Comparison of ENCODE assay signal across 15 cellular contexts in genomic region chr14:55336161-55336560, GRCh38.
DNase-seq lines count a peak whose midpoint lies in the region; ATAC-seq and TF ChIP-seq lines count a peak whose summit lies in the region.
"Had no signal": no experiment of that assay in that cellular context is flagged by ENCODE, and none has a peak within 500 bp of the region (broad histone marks: within the 10 kb centered on the region; RNA-seq: fewer than 3 reads in every experiment).

No MANE protein-coding gene starts in this region.

- intact Hi-C loops in PC-9 (cut with micrococcal nuclease; ENCODE audit: unreplicated experiment) (loop anchor here (5.0 kb wide), 1 partner anchor 64 kb away; the partner anchor contains the start of gene FBXO34), mammary epithelial cell (cut with micrococcal nuclease) (no loop called here)

- H3K56ac ChIP-seq in H9 (ENCODE audit: insufficient read length, low read depth, low read length) = no peak overlapping the region

- no peak overlapping the region for H3K23ac ChIP-seq in H9 (ENCODE audit: insufficient read length, low read depth, low read length)

- dilution Hi-C loops in mammary epithelial cell (cut with HindIII; ENCODE audit: low sequenced_read_pairs) = no loop called here

- no peak for TF ChIP-seq CTCF in PC-9 (conservative IDR thresholded peaks at IDR 0.05)
- TF ChIP-seq CTCF in mammary epithelial cell (conservative IDR thresholded peaks at IDR 0.05 in 1 of 2, IDR thresholded peaks at IDR 0.05 in 1 of 2; ENCODE audit: extremely low read depth in 1 of 2, insufficient read depth in 1 of 2, low read depth in 1 of 2, low read length in 2 of 2) = no peak
- TF ChIP-seq CTCF in H9 (conservative IDR thresholded peaks at IDR 0.05) = no peak

- H3K27ac ChIP-seq in PC-9 (peak overlapping the region; percentile 71), mammary epithelial cell (ENCODE audit: insufficient read depth, low read depth, low read length) (no peak overlapping the region), H9 (ENCODE audit: insufficient read length, low read depth, low read length) (no peak overlapping the region)

- peak overlapping the region in 7 of 10 donors; percentile 0 to 45 (median 23) for H3K4me3 Mint-ChIP-seq in naive thymus-derived CD8-positive, alpha-beta T cell
- H3K4me3 Mint-ChIP-seq in H9 = no peak overlapping the region
- H3K4me3 Mint-ChIP-seq: GM23338 had no signal

- in situ Hi-C loops in mammary epithelial cell (cut with MboI; ENCODE audit: low sequenced_read_pairs in 2 of 2) = no loop called here

- H3K36me3 ChIP-seq in PC-9 (ENCODE audit: low read depth) = no peaks in the 10 kb centered on the region
- peaks cover 1% of the 10 kb centered on the region for H3K36me3 ChIP-seq in mammary epithelial cell (ENCODE audit: insufficient read depth, low read length)

- no peak overlapping the region for H3K4ac ChIP-seq in H9 (ENCODE audit: low read depth, low read length)

- H3F3A ChIP-seq in PC-9 (ENCODE audit: insufficient read depth, low read depth) = peaks cover 14% of the 10 kb centered on the region; the same call in 1 of the 2 replicates

- H3K27me3 ChIP-seq in PC-9 (ENCODE audit: insufficient read depth, low read depth) (no peaks in the 10 kb centered on the region), mammary epithelial cell (ENCODE audit: insufficient read depth, low read length) (no peaks in the 10 kb centered on the region), H9 (ENCODE audit: insufficient read depth, low read length) (no peaks in the 10 kb centered on the region)

- no peak overlapping the region for H4K8ac ChIP-seq in H9 (replicated peaks; ENCODE audit: insufficient read length, low read depth, low read length)

- BruUV-seq in PC-9 (replicated peaks; lab: Mats Ljungman, UMichigan) (no TSS peak), mammary epithelial cell (replicated peaks; lab: Mats Ljungman, UMichigan) (no TSS peak)

- CTCF ChIA-PET in PC-9 (lab: Charles Lee) (interaction anchor here (0.6 to 0.8 kb wide), 2 partner anchors 96 to 150 kb away, joined by 10 to 11 read pairs; no protein-coding TSS in a partner anchor), mammary epithelial cell (lab: Charles Lee; ENCODE audit: low non-redundant PET) (no interaction called here)

- no peaks in the 10 kb centered on the region for H3K9me3 Mint-ChIP-seq in naive thymus-derived CD8-positive, alpha-beta T cell
- H3K9me3 Mint-ChIP-seq in H9 = no peaks in the 10 kb centered on the region
- H3K9me3 Mint-ChIP-seq: GM23338 had no signal

- POLR2A ChIA-PET in PC-9 (lab: Charles Lee; ENCODE audit: unreplicated experiment) = interaction anchor here (0.5 kb wide), 1 partner anchor 153 kb away, joined by 3 read pairs; no protein-coding TSS in a partner anchor
- POLR2A ChIA-PET in naive thymus-derived CD8-positive, alpha-beta T cell (lab: Charles Lee) = interaction anchor here (0.7 kb wide), 1 partner anchor 11 kb away, joined by 4 read pairs; no protein-coding TSS in a partner anchor

- H3K36me3 Mint-ChIP-seq in naive thymus-derived CD8-positive, alpha-beta T cell = peaks cover 0 to 3% (median 0%) of the 10 kb centered on the region in 3 donors
- no peaks in the 10 kb centered on the region; a peak in 1 of 7 replicates for H3K36me3 Mint-ChIP-seq in H9 (ENCODE audit: insufficient read depth in 1 of 3, low read depth in 3 of 3)

- H4K20me1 ChIP-seq in PC-9 (ENCODE audit: insufficient read depth) (no peaks in the 10 kb centered on the region), mammary epithelial cell (ENCODE audit: insufficient read depth, low read length) (no peaks in the 10 kb centered on the region), H9 (ENCODE audit: control insufficient read depth, insufficient read depth, insufficient read length) (no peaks in the 10 kb centered on the region)

- H3K9ac ChIP-seq in mammary epithelial cell (ENCODE audit: insufficient read depth, low read length) = no peak overlapping the region
- H3K9ac ChIP-seq in H9 (ENCODE audit: extremely low read depth, insufficient read length, low read length) = no peak overlapping the region

- H3K27ac Mint-ChIP-seq in naive thymus-derived CD8-positive, alpha-beta T cell = peak overlapping the region in 9 of 10 donors; percentile 6 to 83 (median 75)
- no peak overlapping the region for H3K27ac Mint-ChIP-seq in H9
- H3K27ac Mint-ChIP-seq: GM23338 had no signal

- H3K79me1 ChIP-seq in H9 (ENCODE audit: insufficient read depth, low read depth, low read length, poor library complexity, severe bottlenecking) = peaks cover 10% of the 10 kb centered on the region

- no peak overlapping the region for H2BK12ac ChIP-seq in H9 (ENCODE audit: insufficient read length, low read depth, low read length)

- no peak overlapping the region for H4K5ac ChIP-seq in H9 (ENCODE audit: insufficient read length, low read depth, low read length)

- WGBS in mammary epithelial cell (ENCODE audit: low coverage, missing lambda C conversion rate) = 39% methylated on average over 2 of the region's 2 CpGs
- WGBS in H9 (ENCODE audit: extremely low coverage, insufficient read length, low lambda C conversion rate) = no CpG with 5 or more reads among the region's 2 CpGs

- no peak overlapping the region for H3K18ac ChIP-seq in H9 (ENCODE audit: insufficient read length, low read depth, low read length)

- H3K14ac ChIP-seq in H9 (ENCODE audit: insufficient read depth, low read length) = no peak overlapping the region

- no peaks in the 10 kb centered on the region for H3K23me2 ChIP-seq in H9 (ENCODE audit: insufficient read length, low read depth, low read length, poor library complexity, severe bottlenecking)

- H3K9me3 ChIP-seq in PC-9 (ENCODE audit: insufficient read depth, low read depth) (no peaks in the 10 kb centered on the region), mammary epithelial cell (replicated peaks; ENCODE audit: insufficient read depth, low read length) (no peaks in the 10 kb centered on the region), H9 (ENCODE audit: control insufficient read depth, low read depth, low read length) (no peaks in the 10 kb centered on the region)

- peaks cover 35 to 84% (median 72%) of the 10 kb centered on the region in 4 donors for H3K4me1 Mint-ChIP-seq in naive thymus-derived CD8-positive, alpha-beta T cell
- H3K4me1 Mint-ChIP-seq in H9 = peaks cover 23 to 27% of the 10 kb centered on the region in 2 experiments

- no peak overlapping the region for H3T11ph ChIP-seq in H9 (ENCODE audit: low read length)

- H3K9me2 ChIP-seq in PC-9 (ENCODE audit: insufficient read depth) = no peaks in the 10 kb centered on the region

- H2BK15ac ChIP-seq in H9 (ENCODE audit: low read depth, low read length) = no peak overlapping the region

- H3K79me2 ChIP-seq in PC-9 (ENCODE audit: low read depth) (peaks cover 78% of the 10 kb centered on the region), mammary epithelial cell (ENCODE audit: insufficient read depth, low read length) (peaks cover 63% of the 10 kb centered on the region), H9 (ENCODE audit: insufficient read depth, low read length) (no peaks in the 10 kb centered on the region)

- ATAC-seq in naive thymus-derived CD8-positive, alpha-beta T cell = peak in 1 of 2 donors; percentile 49
- no peak for ATAC-seq in HG03520 (IDR thresholded peaks at IDR 0.05; ENCODE audit: unreplicated experiment)
- ATAC-seq: GM23338 had no signal

- no peak overlapping the region for H2AK5ac ChIP-seq in H9 (ENCODE audit: insufficient read length, low read length)

- H2BK120ac ChIP-seq in H9 (ENCODE audit: low read depth, low read length, poor library complexity, severe bottlenecking) = no peak overlapping the region

- peak overlapping the region; percentile 67 for H3K4me2 ChIP-seq in PC-9
- peak overlapping the region; percentile 37 for H3K4me2 ChIP-seq in mammary epithelial cell (ENCODE audit: insufficient read depth, low read depth, low read length)
- no peak overlapping the region for H3K4me2 ChIP-seq in H9 (ENCODE audit: insufficient read depth, insufficient read length, low read length)
- H3K4me2 ChIP-seq: GM23338 had no signal

- H2AFZ ChIP-seq in PC-9 (no peak overlapping the region), mammary epithelial cell (ENCODE audit: low read depth, low read length) (no peak overlapping the region), H9 (ENCODE audit: low read length) (no peak overlapping the region)
- H2AFZ ChIP-seq: GM23338 had no signal

- DNase-seq in ELR (ENCODE audit: low read depth) (peak; percentile 43), PC-9 (peak; percentile 56 to 82), mammary epithelial cell (peak; percentile 48), NCI-H2196 (lab: John Stamatoyannopoulos, UW; ENCODE audit: unreplicated experiment) (no peak), H9 (no peak)
- DNase-seq in naive thymus-derived CD8-positive, alpha-beta T cell = peak in 1 of 10 donors; percentile 11
- DNase-seq: activated CD8-positive, alpha-beta memory T cell treated with anti-CD3 and anti-CD28 coated beads, Interleukin-2, amount 50 U/mL, for 4 hours; cortex of kidney; GDM1; Kasumi-1; NCI-H446; SHP77 treated with DMSO at 0.1 percent for 48 hours; stimulated activated CD4-positive, alpha-beta T cell treated with anti-CD3 and anti-CD28 coated beads, Interleukin-15, amount 100 ng/mL, for 24 hours had no signal

- no peak overlapping the region for H4K91ac ChIP-seq in H9 (ENCODE audit: insufficient read length, low read depth, low read length)

- H3K4me3 ChIP-seq in PC-9 = no peak overlapping the region
- no peak overlapping the region for H3K4me3 ChIP-seq in mammary epithelial cell (replicated peaks in 1 of 3; ENCODE audit: insufficient read depth in 1 of 3, low read depth in 2 of 3, low read length in 3 of 3)
- H3K4me3 ChIP-seq: GM23338 had no signal

- H2BK5ac ChIP-seq in H9 (ENCODE audit: insufficient read length, low read length) = no peak overlapping the region

- H3K27me3 Mint-ChIP-seq in naive thymus-derived CD8-positive, alpha-beta T cell = no peaks in the 10 kb centered on the region
- H3K27me3 Mint-ChIP-seq in H9 (ENCODE audit: low read depth) = no peaks in the 10 kb centered on the region; the same call in 1 of the 2 replicates

- no peak overlapping the region for H2BK20ac ChIP-seq in H9 (ENCODE audit: low read depth, low read length, poor library complexity, severe bottlenecking)

- peaks cover 36% of the 10 kb centered on the region for H3K4me1 ChIP-seq in PC-9 (replicated peaks; ENCODE audit: insufficient read depth)
- H3K4me1 ChIP-seq in mammary epithelial cell (ENCODE audit: insufficient read depth, low read length) = peaks cover 18% of the 10 kb centered on the region
- H3K4me1 ChIP-seq in H9 (ENCODE audit: insufficient read depth, low read length) = peaks cover 3% of the 10 kb centered on the region; the same call in 1 of the 2 replicates

Comparison
In these comparisons a context has a peak if more than half of its experiments do, and no peak if none do; other contexts are left out.
1. DNase-seq: peak in ELR (single experiment), PC-9 (2 of 2) and mammary epithelial cell (single experiment); none in NCI-H2196 (single experiment) and H9 (single experiment).
2. H3K27ac Mint-ChIP-seq: peak in naive thymus-derived CD8-positive, alpha-beta T cell (9 of 10); none in H9 (0 of 3).
3. H3K4me3 Mint-ChIP-seq: peak in naive thymus-derived CD8-positive, alpha-beta T cell (7 of 10); none in H9 (0 of 2).